In genomic region chr15:55993111-55993803, GRCh38 we compare ENCODE assay signal across 1 cellular context.
TF ChIP-seq lines count a peak whose summit lies in the region.

Gene NEDD4, minus strand, starts transcription at chr15:55993612. Its CDS starts 57 bp downstream, at chr15:55993555.

TF ChIP-seq in HepG2, 621 proteins besides CTCF, POLR2A, EP300 and RAD21 (continued from another document and continues in another):
- TF ChIP-seq AGO1 (IDR thresholded peaks at IDR 0.05; ENCODE audit: low read depth, low read length, poor library complexity, severe bottlenecking) (peak; percentile 34), ZNF414 (CRISPR knock-in tag; IDR thresholded peaks at IDR 0.05) (0 out of 2 replicates have a peak, but pooled peaks have one; percentile 24), ZNF510 (CRISPR knock-in tag; IDR thresholded peaks at IDR 0.05; ENCODE audit: low read depth) (no peak), ZNF30 (CRISPR knock-in tag; IDR thresholded peaks at IDR 0.05) (no peak), RBAK (CRISPR knock-in tag; IDR thresholded peaks at IDR 0.05) (no peak), ZNF710 (CRISPR knock-in tag; IDR thresholded peaks at IDR 0.05; ENCODE audit: borderline replicate concordance) (peak; percentile 52; the same call in 1 of the 2 replicates), ZFP91 (CRISPR knock-in tag; IDR thresholded peaks at IDR 0.05; ENCODE audit: borderline replicate concordance) (peak; percentile 35; the same call in 1 of the 2 replicates), POLR2G (IDR thresholded peaks at IDR 0.05; ENCODE audit: low read depth, low read length) (peak; percentile 76), THAP8 (CRISPR knock-in tag; IDR thresholded peaks at IDR 0.05; ENCODE audit: borderline replicate concordance) (no peak), ZBTB37 (CRISPR knock-in tag; IDR thresholded peaks at IDR 0.05) (no peak), PBX3 (CRISPR knock-in tag; IDR thresholded peaks at IDR 0.05; ENCODE audit: borderline replicate concordance) (no peak), FOXJ3 (CRISPR knock-in tag; IDR thresholded peaks at IDR 0.05; ENCODE audit: borderline replicate concordance) (no peak), SKIL (CRISPR knock-in tag; IDR thresholded peaks at IDR 0.05; ENCODE audit: borderline replicate concordance) (0 out of 2 replicates have a peak, but pooled peaks have one; percentile 41), ZNF276 (CRISPR knock-in tag; IDR thresholded peaks at IDR 0.05; ENCODE audit: low read depth) (0 out of 2 replicates have a peak, but pooled peaks have one; percentile 31), ARID5B (CRISPR knock-in tag; IDR thresholded peaks at IDR 0.05) (peak; percentile 20), AHR (CRISPR knock-in tag; IDR thresholded peaks at IDR 0.05) (0 out of 2 replicates have a peak, but pooled peaks have one; percentile 56), SPEN (CRISPR knock-in tag; IDR thresholded peaks at IDR 0.05; ENCODE audit: low read depth) (peak; percentile 65)
- TF ChIP-seq, protein P1, sequence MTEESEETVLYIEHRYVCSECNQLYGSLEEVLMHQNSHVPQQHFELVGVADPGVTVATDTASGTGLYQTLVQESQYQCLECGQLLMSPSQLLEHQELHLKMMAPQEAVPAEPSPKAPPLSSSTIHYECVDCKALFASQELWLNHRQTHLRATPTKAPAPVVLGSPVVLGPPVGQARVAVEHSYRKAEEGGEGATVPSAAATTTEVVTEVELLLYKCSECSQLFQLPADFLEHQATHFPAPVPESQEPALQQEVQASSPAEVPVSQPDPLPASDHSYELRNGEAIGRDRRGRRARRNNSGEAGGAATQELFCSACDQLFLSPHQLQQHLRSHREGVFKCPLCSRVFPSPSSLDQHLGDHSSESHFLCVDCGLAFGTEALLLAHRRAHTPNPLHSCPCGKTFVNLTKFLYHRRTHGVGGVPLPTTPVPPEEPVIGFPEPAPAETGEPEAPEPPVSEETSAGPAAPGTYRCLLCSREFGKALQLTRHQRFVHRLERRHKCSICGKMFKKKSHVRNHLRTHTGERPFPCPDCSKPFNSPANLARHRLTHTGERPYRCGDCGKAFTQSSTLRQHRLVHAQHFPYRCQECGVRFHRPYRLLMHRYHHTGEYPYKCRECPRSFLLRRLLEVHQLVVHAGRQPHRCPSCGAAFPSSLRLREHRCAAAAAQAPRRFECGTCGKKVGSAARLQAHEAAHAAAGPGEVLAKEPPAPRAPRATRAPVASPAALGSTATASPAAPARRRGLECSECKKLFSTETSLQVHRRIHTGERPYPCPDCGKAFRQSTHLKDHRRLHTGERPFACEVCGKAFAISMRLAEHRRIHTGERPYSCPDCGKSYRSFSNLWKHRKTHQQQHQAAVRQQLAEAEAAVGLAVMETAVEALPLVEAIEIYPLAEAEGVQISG (CRISPR knock-in tag; IDR thresholded peaks at IDR 0.05) = peak; percentile 73
- TF ChIP-seq, protein P2, sequence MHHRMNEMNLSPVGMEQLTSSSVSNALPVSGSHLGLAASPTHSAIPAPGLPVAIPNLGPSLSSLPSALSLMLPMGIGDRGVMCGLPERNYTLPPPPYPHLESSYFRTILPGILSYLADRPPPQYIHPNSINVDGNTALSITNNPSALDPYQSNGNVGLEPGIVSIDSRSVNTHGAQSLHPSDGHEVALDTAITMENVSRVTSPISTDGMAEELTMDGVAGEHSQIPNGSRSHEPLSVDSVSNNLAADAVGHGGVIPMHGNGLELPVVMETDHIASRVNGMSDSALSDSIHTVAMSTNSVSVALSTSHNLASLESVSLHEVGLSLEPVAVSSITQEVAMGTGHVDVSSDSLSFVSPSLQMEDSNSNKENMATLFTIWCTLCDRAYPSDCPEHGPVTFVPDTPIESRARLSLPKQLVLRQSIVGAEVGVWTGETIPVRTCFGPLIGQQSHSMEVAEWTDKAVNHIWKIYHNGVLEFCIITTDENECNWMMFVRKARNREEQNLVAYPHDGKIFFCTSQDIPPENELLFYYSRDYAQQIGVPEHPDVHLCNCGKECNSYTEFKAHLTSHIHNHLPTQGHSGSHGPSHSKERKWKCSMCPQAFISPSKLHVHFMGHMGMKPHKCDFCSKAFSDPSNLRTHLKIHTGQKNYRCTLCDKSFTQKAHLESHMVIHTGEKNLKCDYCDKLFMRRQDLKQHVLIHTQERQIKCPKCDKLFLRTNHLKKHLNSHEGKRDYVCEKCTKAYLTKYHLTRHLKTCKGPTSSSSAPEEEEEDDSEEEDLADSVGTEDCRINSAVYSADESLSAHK (CRISPR knock-in tag; IDR thresholded peaks at IDR 0.05; ENCODE audit: borderline replicate concordance) = no peak
- TF ChIP-seq, protein P3, sequence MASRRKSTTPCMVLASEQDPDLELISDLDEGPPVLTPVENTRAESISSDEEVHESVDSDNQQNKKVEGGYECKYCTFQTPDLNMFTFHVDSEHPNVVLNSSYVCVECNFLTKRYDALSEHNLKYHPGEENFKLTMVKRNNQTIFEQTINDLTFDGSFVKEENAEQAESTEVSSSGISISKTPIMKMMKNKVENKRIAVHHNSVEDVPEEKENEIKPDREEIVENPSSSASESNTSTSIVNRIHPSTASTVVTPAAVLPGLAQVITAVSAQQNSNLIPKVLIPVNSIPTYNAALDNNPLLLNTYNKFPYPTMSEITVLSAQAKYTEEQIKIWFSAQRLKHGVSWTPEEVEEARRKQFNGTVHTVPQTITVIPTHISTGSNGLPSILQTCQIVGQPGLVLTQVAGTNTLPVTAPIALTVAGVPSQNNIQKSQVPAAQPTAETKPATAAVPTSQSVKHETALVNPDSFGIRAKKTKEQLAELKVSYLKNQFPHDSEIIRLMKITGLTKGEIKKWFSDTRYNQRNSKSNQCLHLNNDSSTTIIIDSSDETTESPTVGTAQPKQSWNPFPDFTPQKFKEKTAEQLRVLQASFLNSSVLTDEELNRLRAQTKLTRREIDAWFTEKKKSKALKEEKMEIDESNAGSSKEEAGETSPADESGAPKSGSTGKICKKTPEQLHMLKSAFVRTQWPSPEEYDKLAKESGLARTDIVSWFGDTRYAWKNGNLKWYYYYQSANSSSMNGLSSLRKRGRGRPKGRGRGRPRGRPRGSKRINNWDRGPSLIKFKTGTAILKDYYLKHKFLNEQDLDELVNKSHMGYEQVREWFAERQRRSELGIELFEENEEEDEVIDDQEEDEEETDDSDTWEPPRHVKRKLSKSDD (CRISPR knock-in tag; IDR thresholded peaks at IDR 0.05; ENCODE audit: low read depth) = 0 out of 2 replicates have a peak, but pooled peaks have one; percentile 40
